Comparison of ENCODE assay signal across 13 cellular contexts in genomic region chr12:19183121-19183838, GRCh38. TPM values are rescaled to one million over a fixed set of nuclear protein-coding genes. Genes with fewer than 3 reads are reported as not detected.
DNase-seq lines count a peak whose midpoint lies in the region; ATAC-seq and TF ChIP-seq lines count a peak whose summit lies in the region.
"Had no signal": no experiment of that assay in that cellular context is flagged by ENCODE, and none has a peak within 500 bp of the region (broad histone marks: within the 10 kb centered on the region; RNA-seq: fewer than 3 reads in every experiment).

No MANE protein-coding gene starts in this region.

- peak; percentile 27 for TF ChIP-seq CTCF in AG04449 (IDR thresholded peaks at IDR 0.05; ENCODE audit: insufficient read depth, low read length, missing control alignments)
- peak; percentile 28 for TF ChIP-seq CTCF in hepatocyte (IDR thresholded peaks at IDR 0.05; ENCODE audit: poor library complexity)

- H3K27me3 ChIP-seq in HUES6 (ENCODE audit: control insufficient read depth, insufficient read depth, low read length) (no peaks in the 10 kb centered on the region), hepatocyte (no peaks in the 10 kb centered on the region)
- H3K27me3 ChIP-seq: Peyer's patch had no signal

- POLR2A ChIA-PET in AG04449 (lab: Yijun Ruan, JAX), result no interaction called here

- H3K27ac ChIP-seq in HUES6 (ENCODE audit: low read depth, low read length) (0 out of 2 replicates have a peak overlapping the region, but pooled peaks have one; percentile 13), hepatocyte (no peak overlapping the region)
- H3K27ac ChIP-seq: Peyer's patch had no signal

- no peaks in the 10 kb centered on the region for H3K9me2 ChIP-seq in hepatocyte (replicated peaks; ENCODE audit: insufficient read depth)

- CTCF ChIA-PET in AG04449 (lab: Yijun Ruan, JAX), result interaction anchor here (0.8 to 2.6 kb wide), 16 partner anchors 10 to 1042 kb away, joined by 3 to 13 read pairs (median 4); no protein-coding TSS in a partner anchor

- no peak overlapping the region for H3K4me3 ChIP-seq in AG04449 (ENCODE audit: low read depth, low read length)
- no peak overlapping the region for H3K4me3 ChIP-seq in HUES6 (ENCODE audit: low read depth, low read length)
- H3K4me3 ChIP-seq in hepatocyte, result no peak overlapping the region
- H3K4me3 ChIP-seq: Peyer's patch, smooth muscle cell had no signal

- H2AFZ ChIP-seq in hepatocyte, result no peak overlapping the region

- H4K20me1 ChIP-seq in hepatocyte (ENCODE audit: insufficient read depth, poor library complexity, severe bottlenecking), result peaks cover 3% of the 10 kb centered on the region

- H3K4me1 ChIP-seq in HUES6 (ENCODE audit: control insufficient read depth, insufficient read depth, low read length), result peaks cover 41% of the 10 kb centered on the region
- H3K4me1 ChIP-seq in hepatocyte (ENCODE audit: insufficient read depth), result no peaks in the 10 kb centered on the region
- H3K4me1 ChIP-seq: Peyer's patch had no signal

- H3K9me3 ChIP-seq in HUES6 (ENCODE audit: control insufficient read depth, insufficient read depth, low read depth, low read length) (no peaks in the 10 kb centered on the region), hepatocyte (ENCODE audit: low read depth) (no peaks in the 10 kb centered on the region)
- H3K9me3 ChIP-seq: Peyer's patch had no signal

- peaks cover 84% of the 10 kb centered on the region for H3K79me2 ChIP-seq in hepatocyte

- H3K4me2 ChIP-seq in hepatocyte, result no peak overlapping the region
- H3K4me2 ChIP-seq: smooth muscle cell had no signal

- H3K36me3 ChIP-seq in HUES6 (ENCODE audit: control insufficient read depth, insufficient read depth, low read length) (peaks cover 7% of the 10 kb centered on the region; the same call in 1 of the 2 replicates), hepatocyte (replicated peaks; ENCODE audit: insufficient read depth, low read depth) (no peaks in the 10 kb centered on the region)
- H3K36me3 ChIP-seq: Peyer's patch had no signal

- no peak for ATAC-seq in HG03095 (IDR thresholded peaks at IDR 0.05; ENCODE audit: unreplicated experiment)

- H3K9ac ChIP-seq in HUES6 (ENCODE audit: low read length), result no peak overlapping the region

- DNase-seq in AG04449 (ENCODE audit: low read depth, low spot score) (no peak), astrocyte of the hippocampus (ENCODE audit: low read depth, low spot score) (peak; percentile 24), hepatocyte (ENCODE audit: low spot score) (peak; percentile 16), midbrain (lab: John Stamatoyannopoulos, UW) (no peak), EL (no peak), SHP77 (lab: John Stamatoyannopoulos, UW) (no peak)
- DNase-seq: CD4-positive, alpha-beta T cell; KBM-7; NCI-H2171 treated with DMSO at 0.1 percent for 48 hours; Peyer's patch had no signal

- 95% methylated on average over 5 of the region's 5 CpGs for WGBS in hepatocyte (ENCODE audit: low lambda C conversion rate, missing lambda C conversion rate)

RNA-seq across cellular contexts. Expression of gene PLEKHA5, which starts 53.7 kb away (rescaled TPM):
- 39.6 and 39.7 TPM in 2 replicates for total RNA-seq in hepatocyte
- polyA plus RNA-seq in hepatocyte, result 32.2 and 39.3 TPM in 2 replicates

Comparison
In these comparisons a context has a peak if more than half of its experiments do, and no peak if none do; other contexts are left out.
1. DNase-seq: peak in astrocyte of the hippocampus (single experiment) and hepatocyte (single experiment); none in AG04449 (single experiment), midbrain (single experiment), EL (single experiment) and SHP77 (0 of 2).